ENCODE assay signal across 10 cellular contexts in the genomic region with DNA sequence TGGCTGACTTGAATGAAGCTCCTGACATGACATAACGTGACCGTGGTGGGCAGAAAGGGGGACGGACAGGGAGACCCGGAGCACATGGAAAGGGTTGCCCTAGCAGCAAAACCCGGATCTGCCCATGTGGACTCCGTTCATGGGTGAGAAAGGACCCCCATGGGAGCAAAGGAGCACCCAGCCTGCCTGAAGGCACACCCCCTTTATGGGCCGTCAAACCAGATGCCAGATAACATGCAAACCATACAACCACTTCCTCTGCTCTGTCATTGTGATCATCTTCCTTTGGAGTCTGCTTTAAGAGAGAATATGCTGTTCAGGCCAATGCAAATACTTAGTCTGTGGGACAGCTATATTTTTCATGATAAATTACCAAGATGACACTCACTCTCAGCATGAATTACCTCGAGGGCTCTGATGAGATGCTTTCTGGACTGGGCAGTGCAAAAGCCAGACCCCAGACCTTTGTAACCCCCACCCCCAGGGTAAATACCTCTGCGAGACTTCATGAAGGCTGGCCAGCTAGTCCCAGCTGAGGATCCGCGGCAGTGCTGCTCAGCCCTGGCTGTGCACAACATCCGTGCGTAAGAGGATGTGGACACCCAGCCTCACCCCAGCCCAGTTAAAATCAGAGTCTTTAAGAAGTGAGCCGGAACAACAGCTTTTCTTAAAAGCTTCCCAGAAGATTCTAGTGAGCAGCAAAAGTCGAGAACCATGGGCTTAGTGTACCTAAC.
DNase-seq lines count a peak whose midpoint lies in the region; ATAC-seq and TF ChIP-seq lines count a peak whose summit lies in the region.
"Had no signal": no experiment of that assay in that cellular context is flagged by ENCODE, and none has a peak within 500 bp of the region (broad histone marks: within the 10 kb centered on the region; RNA-seq: fewer than 3 reads in every experiment).

No MANE protein-coding gene starts in this region.

- H3F3A ChIP-seq in GM23338 (replicated peaks; ENCODE audit: low read depth) = no peaks in the 10 kb centered on the region

- H4K20me1 ChIP-seq in Karpas-422 (ENCODE audit: insufficient read depth, low read depth, low read length) (no peaks in the 10 kb centered on the region), GM23338 (replicated peaks; ENCODE audit: insufficient read depth) (0 out of 2 replicates have a peak, but pooled peaks cover 3% of the 10 kb centered on the region)

- H3K4me2 ChIP-seq in Karpas-422 (ENCODE audit: low read depth, low read length, poor library complexity, severe bottlenecking) (peak overlapping the region; percentile 63), GM23338 (no peak overlapping the region)

- H3K9me3 ChIP-seq in Karpas-422 (ENCODE audit: low read length) = no peaks in the 10 kb centered on the region
- H3K9me3 ChIP-seq: lower lobe of right lung had no signal

- H3K79me2 ChIP-seq in Karpas-422 (ENCODE audit: low read length) = no peaks in the 10 kb centered on the region
- H3K79me2 ChIP-seq in GM23338 (replicated peaks; ENCODE audit: insufficient read depth) = no peaks in the 10 kb centered on the region

- no peaks in the 10 kb centered on the region for H3K36me3 Mint-ChIP-seq in central memory CD8-positive, alpha-beta T cell (ENCODE audit: insufficient read depth)
- no peaks in the 10 kb centered on the region; the same call in 2 of the 3 replicates for H3K36me3 Mint-ChIP-seq in GM23338 (ENCODE audit: low read depth)

- H3K4me3 Mint-ChIP-seq in central memory CD8-positive, alpha-beta T cell = no peak overlapping the region
- H3K4me3 Mint-ChIP-seq in GM23338 = no peak overlapping the region

- H3K4me3 ChIP-seq in Karpas-422 (ENCODE audit: low read length) = peak overlapping the region; percentile 39
- H3K4me3 ChIP-seq in GM23338 = no peak overlapping the region
- H3K4me3 ChIP-seq: lower lobe of right lung had no signal

- H3K9me3 Mint-ChIP-seq in central memory CD8-positive, alpha-beta T cell = no peaks in the 10 kb centered on the region
- H3K9me3 Mint-ChIP-seq in GM23338 = no peaks in the 10 kb centered on the region; the same call in 2 of the 3 replicates

- peak; percentile 60 for DNase-seq in GF-D8 (lab: John Stamatoyannopoulos, UW)
- DNase-seq in Karpas-422 = peak; percentile 87
- peak in 1 of 2 donors; percentile 20 for DNase-seq in central memory CD8-positive, alpha-beta T cell (ENCODE audit: low spot score in 2 of 2)
- no peak for DNase-seq in posterior vena cava (ENCODE audit: low spot score)
- DNase-seq in GM23338 (ENCODE audit: low spot score) = no peak
- DNase-seq: lower lobe of right lung, NCI-H774 had no signal

- H3K27me3 ChIP-seq in Karpas-422 (ENCODE audit: low read length) (no peaks in the 10 kb centered on the region), GM23338 (ENCODE audit: insufficient read depth) (no peaks in the 10 kb centered on the region)

- H3K36me3 ChIP-seq in Karpas-422 (ENCODE audit: insufficient read depth, low read length) (no peaks in the 10 kb centered on the region), GM23338 (ENCODE audit: insufficient read depth) (no peaks in the 10 kb centered on the region)
- H3K36me3 ChIP-seq: lower lobe of right lung had no signal

- peaks cover 8% of the 10 kb centered on the region for H3K4me1 Mint-ChIP-seq in central memory CD8-positive, alpha-beta T cell
- H3K4me1 Mint-ChIP-seq in GM23338 = peaks cover 21% of the 10 kb centered on the region

- peaks cover 34% of the 10 kb centered on the region for H3K4me1 ChIP-seq in Karpas-422 (ENCODE audit: low read length)
- H3K4me1 ChIP-seq in GM23338 (ENCODE audit: insufficient read depth) = peaks cover 5% of the 10 kb centered on the region; the same call in 1 of the 2 replicates
- H3K4me1 ChIP-seq: lower lobe of right lung had no signal

- no peak for TF ChIP-seq CTCF in GM23338 (conservative IDR thresholded peaks at IDR 0.05; ENCODE audit: low read depth in 2 of 2)

- H3K9me2 ChIP-seq in Karpas-422 (replicated peaks; ENCODE audit: insufficient read depth, low read length) (no peaks in the 10 kb centered on the region), GM23338 (ENCODE audit: insufficient read depth) (no peaks in the 10 kb centered on the region)

- intact Hi-C loops in posterior vena cava (cut with DNase I) = no loop called here

- peak overlapping the region; percentile 50 for H3K27ac ChIP-seq in Karpas-422 (ENCODE audit: low read length)
- no peak overlapping the region for H3K27ac ChIP-seq in GM23338 (ENCODE audit: low read depth)
- H3K27ac ChIP-seq: lower lobe of right lung had no signal

- peak overlapping the region; percentile 31 for H3K27ac Mint-ChIP-seq in central memory CD8-positive, alpha-beta T cell (ENCODE audit: low read depth)
- H3K27ac Mint-ChIP-seq in GM23338 = no peak overlapping the region

- H3K9ac ChIP-seq in Karpas-422 (ENCODE audit: low read length) = peak overlapping the region; percentile 37

- H2AFZ ChIP-seq in Karpas-422 (ENCODE audit: low read length) (peak overlapping the region; percentile 13), GM23338 (no peak overlapping the region)

- H3K27me3 Mint-ChIP-seq in central memory CD8-positive, alpha-beta T cell = peaks cover 10% of the 10 kb centered on the region
- H3K27me3 Mint-ChIP-seq in GM23338 (ENCODE audit: insufficient read depth, low read depth, poor library complexity) = peaks cover 9% of the 10 kb centered on the region

- ATAC-seq in GM19455 (IDR thresholded peaks at IDR 0.05; ENCODE audit: unreplicated experiment) (peak; percentile 57), GM23338 (no peak), GM18870 (IDR thresholded peaks at IDR 0.05; ENCODE audit: unreplicated experiment) (no peak), HG02938 (IDR thresholded peaks at IDR 0.05; ENCODE audit: unreplicated experiment) (no peak)
- ATAC-seq in central memory CD8-positive, alpha-beta T cell (replicated peaks; ENCODE audit: extremely low read depth, poor library complexity, severe bottlenecking) = peak; percentile 83

TF ChIP-seq in GM23338, 12 proteins besides CTCF, POLR2A, EP300 and RAD21 (continues in another document):
- TF ChIP-seq, protein P1, sequence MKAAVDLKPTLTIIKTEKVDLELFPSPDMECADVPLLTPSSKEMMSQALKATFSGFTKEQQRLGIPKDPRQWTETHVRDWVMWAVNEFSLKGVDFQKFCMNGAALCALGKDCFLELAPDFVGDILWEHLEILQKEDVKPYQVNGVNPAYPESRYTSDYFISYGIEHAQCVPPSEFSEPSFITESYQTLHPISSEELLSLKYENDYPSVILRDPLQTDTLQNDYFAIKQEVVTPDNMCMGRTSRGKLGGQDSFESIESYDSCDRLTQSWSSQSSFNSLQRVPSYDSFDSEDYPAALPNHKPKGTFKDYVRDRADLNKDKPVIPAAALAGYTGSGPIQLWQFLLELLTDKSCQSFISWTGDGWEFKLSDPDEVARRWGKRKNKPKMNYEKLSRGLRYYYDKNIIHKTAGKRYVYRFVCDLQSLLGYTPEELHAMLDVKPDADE (IDR thresholded peaks at IDR 0.05) = no peak
- no peak for TF ChIP-seq NANOG (IDR thresholded peaks at IDR 0.05; ENCODE audit: borderline replicate concordance)
- no peak for TF ChIP-seq ZNF331 (CRISPR knock-in tag; IDR thresholded peaks at IDR 0.05; ENCODE audit: low read depth)
- no peak for TF ChIP-seq EZH2phosphoT487 (IDR thresholded peaks at IDR 0.05; ENCODE audit: unreplicated experiment)

Comparison
In these comparisons a context has a peak if more than half of its experiments do, and no peak if none do; other contexts are left out.
1. DNase-seq: peak in GF-D8 (single experiment) and Karpas-422 (single experiment); none in posterior vena cava (single experiment) and GM23338 (single experiment).
2. ATAC-seq: peak in GM19455 (single experiment) and central memory CD8-positive, alpha-beta T cell (single experiment); none in GM23338 (single experiment), GM18870 (single experiment) and HG02938 (single experiment).